36 cellular contexts compared by ENCODE assay signal in the genomic region with DNA sequence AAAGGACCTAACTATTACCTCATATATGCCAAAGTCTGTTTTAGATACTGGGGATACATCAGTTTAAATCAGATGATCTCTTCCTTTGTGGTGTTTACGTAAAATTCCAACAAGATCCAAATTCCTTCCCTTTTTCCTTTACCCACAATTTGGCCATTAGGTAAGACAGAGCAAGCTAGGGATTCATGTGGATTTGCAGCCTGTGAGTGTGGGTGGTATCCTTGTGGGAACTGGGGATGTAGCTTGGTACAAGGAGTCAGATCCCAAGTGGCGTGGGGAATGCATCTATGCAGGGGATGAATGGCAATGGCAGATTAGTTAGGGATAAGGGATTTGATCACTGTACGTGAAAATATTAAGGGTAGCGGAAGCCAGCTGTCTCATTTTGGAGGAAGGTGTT. TPM values are rescaled to one million over a fixed set of nuclear protein-coding genes. Genes with fewer than 3 reads are reported as not detected.
"Had no signal": no experiment of that assay in that cellular context is flagged by ENCODE, and none has a peak within 500 bp of the region (broad histone marks: within the 10 kb centered on the region; RNA-seq: fewer than 3 reads in every experiment).

No MANE protein-coding gene starts in this region.

- H3K9me3 Mint-ChIP-seq: activated naive CD4-positive, alpha-beta T cell treated with anti-CD3 and anti-CD28 coated beads, Interleukin-2, amount 50 U/mL, for 24 hours; activated naive CD8-positive, alpha-beta T cell treated with anti-CD3 and anti-CD28 coated beads, Interleukin-2, amount 10 ng/mL, durations not matched to agents 7 days and 5 days; activated T-cell treated with anti-CD3 and anti-CD28 coated beads, Interleukin-2, amount 50 U/mL, for 24 hours; activated T-helper 2 cell treated with anti-CD3 and anti-CD28 coated beads, Interferon-gamma antibody, Interleukin-2, Interleukin-4, amounts not matched to agents 10 μg/mL and 5 μg/mL and 100 μg/mL, durations not matched to agents 14 hours and 24 hours and 36 hours; T-cell had no signal

- H3K4me3 Mint-ChIP-seq: activated CD8-positive, alpha-beta T cell treated with anti-CD3 and anti-CD28 coated beads, Interleukin-2, amount 10 ng/mL, durations not matched to agents 7 days and 5 days; activated naive CD4-positive, alpha-beta T cell treated with anti-CD3 and anti-CD28 coated beads, Interleukin-2, amount 50 U/mL, for 24 hours; activated naive CD8-positive, alpha-beta T cell treated with anti-CD3 and anti-CD28 coated beads, Interleukin-2, amount 10 ng/mL, durations not matched to agents 7 days and 5 days; activated T-cell treated with anti-CD3 and anti-CD28 coated beads, Interleukin-2, amount 50 U/mL, for 24 hours; T-cell had no signal

- H3K27ac ChIP-seq: body of pancreas, breast epithelium, Peyer's patch, VCaP had no signal

- H3K4me3 ChIP-seq: body of pancreas, breast epithelium, Peyer's patch had no signal

- H3K27ac Mint-ChIP-seq: activated CD8-positive, alpha-beta T cell treated with anti-CD3 and anti-CD28 coated beads, Interleukin-2, amount 10 ng/mL, durations not matched to agents 7 days and 5 days; activated naive CD4-positive, alpha-beta T cell treated with anti-CD3 and anti-CD28 coated beads, Interleukin-2, amount 50 U/mL, for 24 hours; activated naive CD8-positive, alpha-beta T cell treated with anti-CD3 and anti-CD28 coated beads, Interleukin-2, amount 10 ng/mL, durations not matched to agents 7 days and 5 days; activated T-cell treated with anti-CD3 and anti-CD28 coated beads, Interleukin-2, amount 50 U/mL, for 24 hours; activated T-helper 2 cell treated with anti-CD3 and anti-CD28 coated beads, Interferon-gamma antibody, Interleukin-2, Interleukin-4, amounts not matched to agents 10 μg/mL and 5 μg/mL and 100 μg/mL, durations not matched to agents 14 hours and 24 hours and 36 hours; T-cell had no signal

- ATAC-seq: activated CD8-positive, alpha-beta T cell treated with anti-CD3 and anti-CD28 coated beads, Interleukin-2, amount 10 ng/mL, durations not matched to agents 7 days and 5 days; body of pancreas; PC-3; SK-N-SH treated with all-trans-retinoic acid at 6 μM for 48 hours; T-cell had no signal

- H3K4me1 ChIP-seq: body of pancreas, breast epithelium, Peyer's patch had no signal

- H3K4me1 Mint-ChIP-seq: activated naive CD8-positive, alpha-beta T cell treated with anti-CD3 and anti-CD28 coated beads, Interleukin-2, amount 10 ng/mL, durations not matched to agents 7 days and 5 days had no signal

- H3K27me3 Mint-ChIP-seq: activated naive CD4-positive, alpha-beta T cell treated with anti-CD3 and anti-CD28 coated beads, Interleukin-2, amount 50 U/mL, for 24 hours; activated naive CD8-positive, alpha-beta T cell treated with anti-CD3 and anti-CD28 coated beads, Interleukin-2, amount 10 ng/mL, durations not matched to agents 7 days and 5 days; activated T-cell treated with anti-CD3 and anti-CD28 coated beads, Interleukin-2, amount 50 U/mL, for 24 hours; T-cell had no signal

- H3K9me3 ChIP-seq: body of pancreas, breast epithelium, Peyer's patch had no signal

- H3K27me3 ChIP-seq: body of pancreas, breast epithelium, Peyer's patch had no signal

- DNase-seq: activated CD4-positive, alpha-beta T cell treated with anti-CD3 and anti-CD28 coated beads for 1 hour; activated CD4-positive, alpha-beta T cell treated with anti-CD3 and anti-CD28 coated beads for 48 hours; activated CD4-positive, CD25-positive, alpha-beta regulatory T cell; activated CD8-positive, alpha-beta T cell treated with anti-CD3 and anti-CD28 coated beads, Interleukin-2, amount 10 ng/mL, durations not matched to agents 7 days and 5 days; activated gamma-delta T cell; activated naive CD4-positive, alpha-beta T cell treated with Interleukin-2 at 50 U/mL for 16 hours; activated naive CD8-positive, alpha-beta T cell treated with anti-CD3 and anti-CD28 coated beads, Interleukin-2, amount 10 ng/mL, durations not matched to agents 7 days and 5 days; activated T-cell treated with anti-CD3 and anti-CD28 coated beads, Interleukin-2, amount 50 U/mL, for 24 hours; body of pancreas; caudate nucleus; cerebellar nuclear complex; Karpas-422; KBM-7; NCI-H1105; NCI-H1417 treated with DMSO at 0.1 percent for 48 hours; NCI-H1694 treated with DMSO at 0.1 percent for 48 hours; NCI-H2029; NCI-H345; NCI-H526; NCI-H748 treated with DMSO at 0.1 percent for 48 hours; PC-3; Peyer's patch; RPMI8226; SIG-M5; T-cell; T-helper 2 cell; T-helper 9 cell had no signal

RNA-seq across cellular contexts. Expression of a gene that starts 45.9 kb away (rescaled TPM):
- total RNA-seq: activated CD8-positive, alpha-beta T cell treated with anti-CD3 and anti-CD28 coated beads, Interleukin-2, amount 10 ng/mL, durations not matched to agents 7 days and 5 days; activated naive CD8-positive, alpha-beta T cell treated with anti-CD3 and anti-CD28 coated beads, Interleukin-2, amount 10 ng/mL, durations not matched to agents 7 days and 5 days; activated T-helper 2 cell treated with anti-CD3 and anti-CD28 coated beads, Interferon-gamma antibody, Interleukin-2, Interleukin-4, amounts not matched to agents 10 μg/mL and 5 μg/mL and 100 μg/mL, durations not matched to agents 14 hours and 24 hours and 36 hours; astrocyte; body of pancreas; MCF 10A; NCI-H460; PC-3; Peyer's patch; SK-MEL-5; T-cell had no signal
